ENCODE assay signal across 7 cellular contexts in the genomic region with DNA sequence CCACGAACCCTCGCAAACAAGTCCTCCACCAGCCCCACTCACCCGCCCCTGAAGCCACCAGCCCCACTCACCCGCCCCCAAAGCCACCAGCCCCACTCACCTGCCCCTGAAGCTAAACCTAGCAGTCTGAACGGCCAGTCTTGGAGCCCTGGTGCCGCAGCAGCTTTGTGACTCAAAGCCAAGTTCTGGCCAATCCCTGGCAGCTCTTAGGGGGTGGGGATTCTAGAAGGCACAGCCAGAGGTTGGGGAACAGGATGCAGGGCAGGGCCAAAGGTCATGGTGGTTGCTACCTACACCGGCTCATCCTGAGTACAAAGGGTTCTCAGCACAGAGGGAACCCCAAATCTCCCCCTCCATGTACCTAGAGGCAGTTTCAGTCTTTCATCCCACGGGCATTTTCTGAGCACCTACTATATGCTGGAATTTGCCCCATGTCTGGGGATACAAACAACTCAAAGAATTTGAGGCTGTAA. TPM values are rescaled to one million over a fixed set of nuclear protein-coding genes. Genes with fewer than 3 reads are reported as not detected.
DNase-seq lines count a peak whose midpoint lies in the region; ATAC-seq, FAIRE-seq and TF ChIP-seq lines count a peak whose summit lies in the region.

Gene IQCN (minus strand): TSS at position 150 of the 473 bp plus-strand sequence. CDS start 4,974 bp downstream, outside the sequence.

- peak within 1 kb of the TSS; percentile 31 for H3K9ac ChIP-seq in keratinocyte (ENCODE audit: control insufficient read depth, extremely low read depth, insufficient read depth, low read length)
- peak within 1 kb of the TSS; percentile 51 to 63 for H3K9ac ChIP-seq in stomach smooth muscle (ENCODE audit: low read length in 2 of 2)

- no peak within 1 kb of the TSS for H3K27ac ChIP-seq in keratinocyte (ENCODE audit: control insufficient read depth, insufficient read depth, low read length)
- peak within 1 kb of the TSS; percentile 80 for H3K27ac ChIP-seq in stomach smooth muscle (ENCODE audit: low read length)

- no peaks in the 10 kb centered on the region for H3K27me3 Mint-ChIP-seq in activated naive CD8-positive, alpha-beta T cell treated with anti-CD3 and anti-CD28 coated beads, Interleukin-2, amount 50 U/mL, for 24 hours

- H3K4me3 Mint-ChIP-seq in activated naive CD8-positive, alpha-beta T cell treated with anti-CD3 and anti-CD28 coated beads, Interleukin-2, amount 50 U/mL, for 24 hours: no peak within 1 kb of the TSS

- peaks cover 40% of the 10 kb centered on the region for H3K4me1 Mint-ChIP-seq in activated naive CD8-positive, alpha-beta T cell treated with anti-CD3 and anti-CD28 coated beads, Interleukin-2, amount 50 U/mL, for 24 hours

- peaks cover 14% of the 10 kb centered on the region for H3K79me2 ChIP-seq in keratinocyte (ENCODE audit: control insufficient read depth, insufficient read depth, low read length)

- H3K9me3 ChIP-seq in keratinocyte (ENCODE audit: control insufficient read depth, low read depth, low read length) (no peaks in the 10 kb centered on the region), stomach smooth muscle (ENCODE audit: control insufficient read depth in 2 of 2, low read length in 2 of 2) (no peaks in the 10 kb centered on the region)

- H2AFZ ChIP-seq in keratinocyte (ENCODE audit: control insufficient read depth, low read length): no peak within 1 kb of the TSS

- H3K4me1 ChIP-seq in keratinocyte (ENCODE audit: control insufficient read depth, extremely low read depth, insufficient read depth, low read length) (peaks cover 26% of the 10 kb centered on the region), stomach smooth muscle (ENCODE audit: control insufficient read depth, insufficient read depth, low read length) (peaks cover 43% of the 10 kb centered on the region)

- peaks cover 25% of the 10 kb centered on the region for H3K36me3 Mint-ChIP-seq in activated naive CD8-positive, alpha-beta T cell treated with anti-CD3 and anti-CD28 coated beads, Interleukin-2, amount 50 U/mL, for 24 hours (ENCODE audit: low read depth)

- FAIRE-seq in keratinocyte (lab: Jason Lieb, UNC): no peak

- H3K27ac Mint-ChIP-seq in activated naive CD8-positive, alpha-beta T cell treated with anti-CD3 and anti-CD28 coated beads, Interleukin-2, amount 50 U/mL, for 24 hours: peak within 1 kb of the TSS; percentile 72

- H3K27me3 ChIP-seq in keratinocyte (ENCODE audit: control insufficient read depth, extremely low read depth, insufficient read depth, low read length) (no peaks in the 10 kb centered on the region), stomach smooth muscle (ENCODE audit: control insufficient read depth in 1 of 2, insufficient read depth in 2 of 2, low read length in 2 of 2) (no peaks in the 10 kb centered on the region)

- H3K4me3 ChIP-seq in keratinocyte (ENCODE audit: control insufficient read depth in 2 of 3, extremely low read depth in 1 of 3, insufficient read depth in 2 of 3, low read depth in 1 of 3, low read length in 3 of 3) (no peak within 1 kb of the TSS), stomach smooth muscle (ENCODE audit: low read length in 2 of 2) (peak within 1 kb of the TSS; percentile 44 to 60)

- TF ChIP-seq CTCF in keratinocyte (optimal IDR thresholded peaks at IDR 0.05 in 1 of 3, IDR thresholded peaks at IDR 0.05 in 1 of 3, conservative IDR thresholded peaks at IDR 0.05 in 1 of 3; ENCODE audit: extremely low read depth in 1 of 3, insufficient read depth in 2 of 3, low read length in 3 of 3): no peak

- H4K20me1 ChIP-seq in keratinocyte (ENCODE audit: control insufficient read depth, extremely low read depth, insufficient read depth, low read length): peaks cover 8% of the 10 kb centered on the region

- dilution Hi-C loops in keratinocyte (cut with MboI; ENCODE audit: extremely low pct_ligation_motif_present, low sequenced_read_pairs): no loop called here

- peak; percentile 58 for DNase-seq in LoVo (ENCODE audit: low spot score)
- DNase-seq in activated naive CD8-positive, alpha-beta T cell treated with anti-CD3 and anti-CD28 coated beads, Interleukin-2, amount 50 U/mL, for 24 hours: peak; percentile 55
- DNase-seq in keratinocyte (ENCODE audit: low read depth, low spot score): no peak
- no peak for DNase-seq in NCI-H1105 treated with DMSO at 0.1 percent for 48 hours (lab: John Stamatoyannopoulos, UW)
- no peak for DNase-seq in EL

- peaks cover 1 to 8% of the 10 kb centered on the region in 2 experiments for H3K36me3 ChIP-seq in keratinocyte (ENCODE audit: control insufficient read depth in 2 of 2, extremely low read depth in 1 of 2, insufficient read depth in 2 of 2, low read length in 2 of 2)
- H3K36me3 ChIP-seq in stomach smooth muscle (ENCODE audit: control insufficient read depth in 2 of 2, insufficient read depth in 2 of 2, low read length in 2 of 2): peaks cover 7 to 9% of the 10 kb centered on the region in 2 donors

- H3K4me2 ChIP-seq in keratinocyte (ENCODE audit: control insufficient read depth, extremely low read depth, insufficient read depth, low read depth, low read length): peak within 1 kb of the TSS; percentile 30

- H3K9me3 Mint-ChIP-seq in activated naive CD8-positive, alpha-beta T cell treated with anti-CD3 and anti-CD28 coated beads, Interleukin-2, amount 50 U/mL, for 24 hours: no peaks in the 10 kb centered on the region

- no peaks in the 10 kb centered on the region for H3K9me1 ChIP-seq in keratinocyte (ENCODE audit: control insufficient read depth, extremely low read depth, insufficient read depth, low read length)

- ATAC-seq in activated naive CD8-positive, alpha-beta T cell treated with anti-CD3 and anti-CD28 coated beads, Interleukin-2, amount 50 U/mL, for 24 hours: peak; percentile 80
- no peak for ATAC-seq in GM18519 (IDR thresholded peaks at IDR 0.05; ENCODE audit: low FRiP score, unreplicated experiment)

RNA-seq across cellular contexts. Expression of gene IQCN, which starts in this region (rescaled TPM):
- polyA plus RNA-seq in keratinocyte: 0.02 to 0.06 TPM in 2 of 3 replicates, not detected in the other
- polyA plus RNA-seq in keratinocyte (2011; ENCODE audit: low read depth): not detected
- polyA plus RNA-seq in keratinocyte (2011; cell fraction: cytosol; rRNA removed): not detected in 2 replicates
- 0.69 and 3.8 TPM in 2 replicates for polyA plus RNA-seq in keratinocyte (2011; cell fraction: nucleus; rRNA removed)
- polyA plus RNA-seq in keratinocyte (2012; ENCODE audit: low replicate concordance): 0.02 and 0.34 TPM in 2 replicates
- polyA minus RNA-seq in keratinocyte: 0.26 to 0.46 TPM in 2 of 3 replicates, not detected in the other
- not detected for polyA minus RNA-seq in keratinocyte (2011; cell fraction: cytosol; rRNA and poly(A)+ RNA removed)
- polyA minus RNA-seq in keratinocyte (2011; cell fraction: nucleus; rRNA and poly(A)+ RNA removed): 0.84 and 2.8 TPM in 2 replicates

Comparison
In these comparisons a context has a peak if more than half of its experiments do, and no peak if none do; other contexts are left out.
1. DNase-seq: peak in LoVo (single experiment) and activated naive CD8-positive, alpha-beta T cell treated with anti-CD3 and anti-CD28 coated beads, Interleukin-2, amount 50 U/mL, for 24 hours (single experiment); none in keratinocyte (single experiment), NCI-H1105 treated with DMSO at 0.1 percent for 48 hours (single experiment) and EL (single experiment).
2. H3K4me3 ChIP-seq: peak in stomach smooth muscle (2 of 2); none in keratinocyte (0 of 3).